1 cellular context compared by ENCODE assay signal in the genomic region with DNA sequence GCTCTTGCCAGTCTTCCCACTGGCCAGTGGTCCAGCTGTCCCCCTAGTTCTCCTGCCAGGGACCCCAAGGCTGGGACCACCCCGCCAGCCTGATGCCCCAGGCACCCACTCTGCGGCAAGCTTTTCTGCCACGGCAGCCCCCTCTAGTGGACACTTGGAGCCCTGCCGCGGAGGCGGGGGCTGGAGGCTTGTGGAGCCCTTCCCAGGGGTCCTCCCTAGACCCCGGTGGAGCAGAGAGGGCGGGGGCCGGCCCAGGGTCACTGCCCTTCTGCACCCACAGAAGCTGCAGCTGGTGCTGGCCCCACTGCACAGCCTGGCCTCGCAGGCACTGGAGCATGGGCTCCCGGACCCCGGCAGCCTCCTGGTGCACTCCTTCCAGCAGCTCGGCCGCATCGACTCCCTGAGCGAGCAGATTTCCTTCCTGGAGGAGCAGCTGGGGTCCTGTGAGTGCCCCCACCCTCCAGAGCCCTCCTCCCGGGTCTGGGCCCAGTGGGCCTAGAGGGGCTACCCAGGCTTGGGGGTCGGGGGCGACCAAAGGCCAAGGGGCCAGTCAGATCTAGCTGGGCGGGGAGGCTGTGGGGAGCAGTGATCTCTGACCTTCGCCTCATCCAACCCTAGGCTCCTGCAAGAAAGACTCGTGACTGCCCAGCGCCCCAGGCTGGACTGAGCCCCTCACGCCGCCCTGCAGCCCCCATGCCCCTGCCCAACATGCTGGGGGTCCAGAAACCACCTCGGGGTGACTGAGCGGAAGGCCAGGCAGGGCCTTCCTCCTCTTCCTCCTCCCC.
TF ChIP-seq lines count a peak whose summit lies in the region.

No MANE protein-coding gene starts in this region.

TF ChIP-seq in HepG2, 621 proteins besides CTCF, POLR2A, EP300 and RAD21 (continued from another document):
- TF ChIP-seq, protein P1, sequence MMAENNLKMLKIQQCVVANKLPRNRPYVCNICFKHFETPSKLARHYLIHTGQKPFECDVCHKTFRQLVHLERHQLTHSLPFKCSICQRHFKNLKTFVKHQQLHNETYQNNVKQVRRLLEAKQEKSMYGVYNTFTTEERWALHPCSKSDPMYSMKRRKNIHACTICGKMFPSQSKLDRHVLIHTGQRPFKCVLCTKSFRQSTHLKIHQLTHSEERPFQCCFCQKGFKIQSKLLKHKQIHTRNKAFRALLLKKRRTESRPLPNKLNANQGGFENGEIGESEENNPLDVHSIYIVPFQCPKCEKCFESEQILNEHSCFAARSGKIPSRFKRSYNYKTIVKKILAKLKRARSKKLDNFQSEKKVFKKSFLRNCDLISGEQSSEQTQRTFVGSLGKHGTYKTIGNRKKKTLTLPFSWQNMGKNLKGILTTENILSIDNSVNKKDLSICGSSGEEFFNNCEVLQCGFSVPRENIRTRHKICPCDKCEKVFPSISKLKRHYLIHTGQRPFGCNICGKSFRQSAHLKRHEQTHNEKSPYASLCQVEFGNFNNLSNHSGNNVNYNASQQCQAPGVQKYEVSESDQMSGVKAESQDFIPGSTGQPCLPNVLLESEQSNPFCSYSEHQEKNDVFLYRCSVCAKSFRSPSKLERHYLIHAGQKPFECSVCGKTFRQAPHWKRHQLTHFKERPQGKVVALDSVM (CRISPR knock-in tag; IDR thresholded peaks at IDR 0.05), result peak; percentile 46; the same call in 1 of the 2 replicates
- peak; percentile 19; the same call in 1 of the 2 replicates for TF ChIP-seq BCL6 (CRISPR knock-in tag; IDR thresholded peaks at IDR 0.05)
- peak; percentile 64; the same call in 1 of the 2 replicates for TF ChIP-seq HNRNPL (IDR thresholded peaks at IDR 0.05; ENCODE audit: low read depth, low read length)
- TF ChIP-seq ZNF225 (CRISPR knock-in tag; IDR thresholded peaks at IDR 0.05), result peak; percentile 36; the same call in 1 of the 2 replicates
- no peak for TF ChIP-seq CREB1 (IDR thresholded peaks at IDR 0.05)
- TF ChIP-seq CREB1 (CRISPR knock-in tag; IDR thresholded peaks at IDR 0.05), result no peak
- TF ChIP-seq RBM39 (IDR thresholded peaks at IDR 0.05; ENCODE audit: low read depth, low read length, poor library complexity, severe bottlenecking), result peak; percentile 45
- TF ChIP-seq ZNF768 (CRISPR knock-in tag; IDR thresholded peaks at IDR 0.05), result peak; percentile 20; the same call in 1 of the 2 replicates
- no peak for TF ChIP-seq ZZZ3 (CRISPR knock-in tag; IDR thresholded peaks at IDR 0.05; ENCODE audit: borderline replicate concordance)
- no peak for TF ChIP-seq ATF7-NPFF (CRISPR knock-in tag; IDR thresholded peaks at IDR 0.05; ENCODE audit: low read depth)
- peak; percentile 43 for TF ChIP-seq STAG1 (CRISPR knock-in tag; IDR thresholded peaks at IDR 0.05)
- TF ChIP-seq, protein P2, sequence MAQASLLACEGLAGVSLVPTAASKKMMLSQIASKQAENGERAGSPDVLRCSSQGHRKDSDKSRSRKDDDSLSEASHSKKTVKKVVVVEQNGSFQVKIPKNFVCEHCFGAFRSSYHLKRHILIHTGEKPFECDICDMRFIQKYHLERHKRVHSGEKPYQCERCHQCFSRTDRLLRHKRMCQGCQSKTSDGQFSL (CRISPR knock-in tag; IDR thresholded peaks at IDR 0.05), result 0 out of 2 replicates have a peak, but pooled peaks have one; percentile 30
- peak; percentile 35; the same call in 1 of the 2 replicates for TF ChIP-seq ZNF563 (CRISPR knock-in tag; IDR thresholded peaks at IDR 0.05)
- TF ChIP-seq ZFP62 (CRISPR knock-in tag; IDR thresholded peaks at IDR 0.05), result no peak
- TF ChIP-seq KDM2A (CRISPR knock-in tag; IDR thresholded peaks at IDR 0.05; ENCODE audit: borderline replicate concordance, low read depth), result peak; percentile 55; the same call in 1 of the 2 replicates
- no peak for TF ChIP-seq DPF2 (CRISPR knock-in tag; IDR thresholded peaks at IDR 0.05; ENCODE audit: borderline replicate concordance, low read depth)
